11 cellular contexts compared by ENCODE assay signal in genomic region chr17:45408611-45409421, GRCh38. TPM values are rescaled to one million over a fixed set of nuclear protein-coding genes. Genes with fewer than 3 reads are reported as not detected.
DNase-seq lines count a peak whose midpoint lies in the region; ATAC-seq and TF ChIP-seq lines count a peak whose summit lies in the region.
"Had no signal": no experiment of that assay in that cellular context is flagged by ENCODE, and none has a peak within 500 bp of the region (broad histone marks: within the 10 kb centered on the region; RNA-seq: fewer than 3 reads in every experiment).

No MANE protein-coding gene starts in this region.

- TF ChIP-seq POLR2A in breast epithelium (IDR thresholded peaks at IDR 0.05) = no peak

- H3K4me1 ChIP-seq in breast epithelium (peaks cover 0 to 6% of the 10 kb centered on the region in 2 donors), mammary epithelial cell (ENCODE audit: insufficient read depth, low read length) (no peaks in the 10 kb centered on the region), mesendoderm (ENCODE audit: control insufficient read depth, low read depth, low read length) (peaks cover 2% of the 10 kb centered on the region), upper lobe of right lung (peaks cover 68% of the 10 kb centered on the region), ascending aorta (peaks cover 0 to 5% of the 10 kb centered on the region in 2 donors)

- H2BK5ac ChIP-seq in mesendoderm (ENCODE audit: low read length) = no peak overlapping the region

- H3K4me1 Mint-ChIP-seq in activated naive CD8-positive, alpha-beta T cell treated with anti-CD3 and anti-CD28 coated beads for 36 hours = peaks cover 39% of the 10 kb centered on the region

- TF ChIP-seq CTCF in breast epithelium (IDR thresholded peaks at IDR 0.05) (no peak), mammary epithelial cell (conservative IDR thresholded peaks at IDR 0.05 in 1 of 2, IDR thresholded peaks at IDR 0.05 in 1 of 2; ENCODE audit: extremely low read depth in 1 of 2, insufficient read depth in 1 of 2, low read depth in 1 of 2, low read length in 2 of 2) (no peak), upper lobe of right lung (IDR thresholded peaks at IDR 0.05) (no peak), ascending aorta (IDR thresholded peaks at IDR 0.05) (no peak)

- H3K4ac ChIP-seq in mesendoderm (ENCODE audit: low read depth, low read length) = no peak overlapping the region

- dilution Hi-C loops in mammary epithelial cell (cut with HindIII; ENCODE audit: low sequenced_read_pairs) = no loop called here

- no TSS peak for BruUV-seq in mammary epithelial cell (replicated peaks; lab: Mats Ljungman, UMichigan)

- in situ Hi-C loops in mammary epithelial cell (cut with MboI; ENCODE audit: low sequenced_read_pairs in 2 of 2) = no loop called here

- H3K23ac ChIP-seq in mesendoderm (ENCODE audit: low read length) = no peak overlapping the region

- H2AFZ ChIP-seq in mammary epithelial cell (ENCODE audit: low read depth, low read length) = no peak overlapping the region

- H2BK120ac ChIP-seq in mesendoderm (ENCODE audit: low read depth, low read length) = no peak overlapping the region

- no peak overlapping the region for H3K9ac ChIP-seq in mammary epithelial cell (ENCODE audit: insufficient read depth, low read length)
- H3K9ac ChIP-seq in mesendoderm (ENCODE audit: low read length) = no peak overlapping the region

- peaks cover 21% of the 10 kb centered on the region for H3K36me3 Mint-ChIP-seq in activated naive CD8-positive, alpha-beta T cell treated with anti-CD3 and anti-CD28 coated beads for 36 hours

- no peak for DNase-seq in breast epithelium (ENCODE audit: low spot score in 2 of 2)
- DNase-seq in mammary epithelial cell = no peak
- no peak for DNase-seq in activated naive CD8-positive, alpha-beta T cell treated with anti-CD3 and anti-CD28 coated beads for 36 hours
- peak; percentile 62 for DNase-seq in mesendoderm
- DNase-seq in upper lobe of right lung = no peak
- DNase-seq in germinal center (ENCODE audit: low spot score) = no peak
- no peak for DNase-seq in ascending aorta (ENCODE audit: low spot score in 2 of 2)
- DNase-seq: BE2C, NCI-H146, T-helper 9 cell had no signal

- no peaks in the 10 kb centered on the region for H3K27me3 Mint-ChIP-seq in activated naive CD8-positive, alpha-beta T cell treated with anti-CD3 and anti-CD28 coated beads for 36 hours

- ATAC-seq in upper lobe of right lung (no peak), GM18909 (IDR thresholded peaks at IDR 0.05; ENCODE audit: poor library complexity, unreplicated experiment) (no peak)

- H4K8ac ChIP-seq in mesendoderm (ENCODE audit: low read depth, low read length) = no peak overlapping the region

- H3K79me1 ChIP-seq in mesendoderm (ENCODE audit: low read length) = no peaks in the 10 kb centered on the region

- no peaks in the 10 kb centered on the region for H3K27me3 ChIP-seq in breast epithelium
- H3K27me3 ChIP-seq in mammary epithelial cell (ENCODE audit: insufficient read depth, low read length) = no peaks in the 10 kb centered on the region
- no peaks in the 10 kb centered on the region for H3K27me3 ChIP-seq in mesendoderm (ENCODE audit: insufficient read depth, low read length, poor library complexity)
- H3K27me3 ChIP-seq in upper lobe of right lung = no peaks in the 10 kb centered on the region
- no peaks in the 10 kb centered on the region for H3K27me3 ChIP-seq in ascending aorta
- H3K27me3 ChIP-seq: BE2C had no signal

- no peak overlapping the region for H3K4me2 ChIP-seq in mammary epithelial cell (ENCODE audit: insufficient read depth, low read depth, low read length)
- no peak overlapping the region for H3K4me2 ChIP-seq in mesendoderm (ENCODE audit: low read length)

- H2AK5ac ChIP-seq in mesendoderm (ENCODE audit: low read length) = no peak overlapping the region

- H2BK15ac ChIP-seq in mesendoderm (replicated peaks; ENCODE audit: low read depth) = no peak overlapping the region

- H3K4me3 ChIP-seq in breast epithelium = peak overlapping the region in 2 of 3 donors; percentile 35 to 51
- no peak overlapping the region for H3K4me3 ChIP-seq in mammary epithelial cell (replicated peaks in 1 of 3; ENCODE audit: insufficient read depth in 1 of 3, low read depth in 2 of 3, low read length in 3 of 3)
- no peak overlapping the region for H3K4me3 ChIP-seq in mesendoderm (ENCODE audit: low read length)
- H3K4me3 ChIP-seq in upper lobe of right lung = peak overlapping the region; percentile 50
- peak overlapping the region in 1 of 2 donors; percentile 50 for H3K4me3 ChIP-seq in ascending aorta

- H3K79me2 ChIP-seq in mammary epithelial cell (ENCODE audit: insufficient read depth, low read length) (peaks cover 19% of the 10 kb centered on the region), mesendoderm (ENCODE audit: control insufficient read depth, insufficient read depth, low read length) (no peaks in the 10 kb centered on the region)

- H4K20me1 ChIP-seq in mammary epithelial cell (ENCODE audit: insufficient read depth, low read length) = no peaks in the 10 kb centered on the region

- CTCF ChIA-PET in mammary epithelial cell (lab: Charles Lee; ENCODE audit: low non-redundant PET) = interaction anchor here (0.6 kb wide), 1 partner anchor 260 kb away, joined by 10 read pairs; no protein-coding TSS in a partner anchor

- H3K27ac ChIP-seq in breast epithelium (peak overlapping the region in 1 of 2 donors; percentile 19), mammary epithelial cell (ENCODE audit: insufficient read depth, low read depth, low read length) (no peak overlapping the region), mesendoderm (ENCODE audit: low read depth, low read length) (no peak overlapping the region), upper lobe of right lung (peak overlapping the region; percentile 79), ascending aorta (no peak overlapping the region)

- no peak overlapping the region for H4K5ac ChIP-seq in mesendoderm (ENCODE audit: low read length)

- no peaks in the 10 kb centered on the region for H3K9me3 ChIP-seq in breast epithelium
- no peaks in the 10 kb centered on the region for H3K9me3 ChIP-seq in mammary epithelial cell (replicated peaks; ENCODE audit: insufficient read depth, low read length)
- H3K9me3 ChIP-seq in upper lobe of right lung = no peaks in the 10 kb centered on the region
- no peaks in the 10 kb centered on the region for H3K9me3 ChIP-seq in ascending aorta
- H3K9me3 ChIP-seq: BE2C had no signal

- H3K56ac ChIP-seq in mesendoderm (ENCODE audit: low read length) = no peak overlapping the region

- peak overlapping the region; percentile 99 for H3K4me3 Mint-ChIP-seq in activated naive CD8-positive, alpha-beta T cell treated with anti-CD3 and anti-CD28 coated beads for 36 hours

- H3K18ac ChIP-seq in mesendoderm (ENCODE audit: low read length) = no peak overlapping the region

- intact Hi-C loops in breast epithelium (cut with DNase I; ENCODE audit: low total_unique reads) = no loop called here
- intact Hi-C loops in mammary epithelial cell (cut with micrococcal nuclease) = no loop called here
- intact Hi-C loops in upper lobe of right lung (cut with DNase I) = no loop called here
- intact Hi-C loops in ascending aorta (cut with DNase I) = no loop called here

- H3K9me3 Mint-ChIP-seq in activated naive CD8-positive, alpha-beta T cell treated with anti-CD3 and anti-CD28 coated beads for 36 hours = no peaks in the 10 kb centered on the region

- peak overlapping the region; percentile 98 for H3K27ac Mint-ChIP-seq in activated naive CD8-positive, alpha-beta T cell treated with anti-CD3 and anti-CD28 coated beads for 36 hours

- H3K36me3 ChIP-seq in breast epithelium = no peaks in the 10 kb centered on the region
- H3K36me3 ChIP-seq in mammary epithelial cell (ENCODE audit: insufficient read depth, low read length) = peaks cover under 1% of the 10 kb centered on the region
- no peaks in the 10 kb centered on the region for H3K36me3 ChIP-seq in mesendoderm (ENCODE audit: control insufficient read depth, insufficient read depth, low read length)
- peaks cover 21% of the 10 kb centered on the region for H3K36me3 ChIP-seq in upper lobe of right lung
- peaks cover 0 to 3% of the 10 kb centered on the region in 2 donors for H3K36me3 ChIP-seq in ascending aorta
- H3K36me3 ChIP-seq: BE2C had no signal

- WGBS in mammary epithelial cell (ENCODE audit: low coverage, missing lambda C conversion rate) = 76% methylated on average over 9 of the region's 11 CpGs
- WGBS in mesendoderm (ENCODE audit: extremely low coverage, insufficient coverage, low lambda C conversion rate) = no CpG with 5 or more reads among the region's 11 CpGs

RNA-seq across cellular contexts. Expression of gene ARHGAP27, which starts 23.9 kb away (rescaled TPM):
- total RNA-seq in breast epithelium (10 to 100 TPM; 17.3 to 28.8 (median 17.6) TPM), mammary epithelial cell (10 to 100 TPM; 24.8 to 31.3 TPM), upper lobe of right lung (73.8 TPM), ascending aorta (80.6 TPM)
- polyA plus RNA-seq in mammary epithelial cell = 18.5 TPM
- polyA minus RNA-seq in mammary epithelial cell = 11.2 TPM
- 10 to 100 TPM; 33.3 to 35.8 TPM for total RNA-seq in activated naive CD8-positive, alpha-beta T cell treated with anti-CD3 and anti-CD28 coated beads for 36 hours
- polyA plus RNA-seq in mesendoderm (2013, experiment 1 of 2) = 3.5 TPM
- 3.7 TPM for polyA plus RNA-seq in mesendoderm (2013, experiment 2 of 2)

Comparison
In these comparisons a context has a peak if more than half of its experiments do, and no peak if none do; other contexts are left out.
1. H3K4me3 ChIP-seq: peak in breast epithelium (2 of 3) and upper lobe of right lung (single experiment); none in mammary epithelial cell (0 of 3) and mesendoderm (single experiment).